In genomic region chr7:572668-573495, GRCh38 we compare ENCODE assay signal across 21 cellular contexts. TPM values are rescaled to one million over a fixed set of nuclear protein-coding genes. Genes with fewer than 3 reads are reported as not detected.
DNase-seq lines count a peak whose midpoint lies in the region; ATAC-seq, FAIRE-seq and TF ChIP-seq lines count a peak whose summit lies in the region.
"Had no signal": no experiment of that assay in that cellular context is flagged by ENCODE, and none has a peak within 500 bp of the region (broad histone marks: within the 10 kb centered on the region; RNA-seq: fewer than 3 reads in every experiment).

No MANE protein-coding gene starts in this region.

- H3K9ac ChIP-seq in HepG2 (ENCODE audit: insufficient read depth, low read depth, low read length) (no peak overlapping the region), endodermal cell (ENCODE audit: extremely low read depth, low read length, poor library complexity, severe bottlenecking) (no peak overlapping the region), kidney (ENCODE audit: low read length in 2 of 2) (no peak overlapping the region)

- TF ChIP-seq RAD21 in HepG2 (CRISPR knock-in tag; IDR thresholded peaks at IDR 0.05) = no peak

- FAIRE-seq in HepG2 (lab: Jason Lieb, UNC) (no peak), kidney (lab: Jason Lieb, UNC) (no peak)
- FAIRE-seq: A204.1, GM12878, GM18507, HTR-8/SVneo had no signal

- no peaks in the 10 kb centered on the region for H3K4me1 ChIP-seq in HepG2 (ENCODE audit: insufficient read depth, low read length)
- no peaks in the 10 kb centered on the region for H3K4me1 ChIP-seq in right lobe of liver
- H3K4me1 ChIP-seq in endodermal cell (ENCODE audit: control insufficient read depth, insufficient read depth, low read length) = no peaks in the 10 kb centered on the region
- H3K4me1 ChIP-seq in kidney (ENCODE audit: control insufficient read depth in 1 of 2, insufficient read depth in 1 of 2, low read depth in 1 of 2, low read length in 2 of 2) = no peaks in the 10 kb centered on the region

- H3K4me3 Mint-ChIP-seq in endodermal cell (no peak overlapping the region), type B pancreatic cell (peak overlapping the region; percentile 28)
- H3K4me3 Mint-ChIP-seq: CD14-positive monocyte had no signal

- H3K27ac ChIP-seq in HepG2 (ENCODE audit: extremely low read length, insufficient read depth, low read length) (no peak overlapping the region), right lobe of liver (no peak overlapping the region), endodermal cell (ENCODE audit: low read depth, low read length) (peak overlapping the region; percentile 38), kidney (ENCODE audit: low read depth in 2 of 2, low read length in 2 of 2) (no peak overlapping the region)

- POLR2A ChIA-PET in HepG2 (lab: Yijun Ruan, JAX) = no interaction called here

- H3K36me3 Mint-ChIP-seq in endodermal cell (ENCODE audit: low read depth) (peaks cover 27% of the 10 kb centered on the region), type B pancreatic cell (no peaks in the 10 kb centered on the region)
- H3K36me3 Mint-ChIP-seq: CD14-positive monocyte had no signal

- CTCF ChIA-PET in HepG2 (lab: Yijun Ruan, JAX; ENCODE audit: low intra/inter-chr PET ratio, low total read pairs) = no interaction called here

- TF ChIP-seq CTCF in HepG2 (CRISPR knock-in tag; IDR thresholded peaks at IDR 0.05) (no peak), right lobe of liver (IDR thresholded peaks at IDR 0.05) (no peak), endodermal cell (conservative IDR thresholded peaks at IDR 0.05) (no peak), kidney (IDR thresholded peaks at IDR 0.05; ENCODE audit: borderline replicate concordance, extremely low read depth, insufficient read depth) (no peak), type B pancreatic cell (conservative IDR thresholded peaks at IDR 0.05) (no peak)

- H3K9me3 ChIP-seq in HepG2 (ENCODE audit: low read length) (no peaks in the 10 kb centered on the region), right lobe of liver (no peaks in the 10 kb centered on the region), endodermal cell (ENCODE audit: control insufficient read depth, low read length) (no peaks in the 10 kb centered on the region), kidney (ENCODE audit: control insufficient read depth in 1 of 2, low read length in 2 of 2) (no peaks in the 10 kb centered on the region)

- WGBS in HepG2 (ENCODE audit: low lambda C conversion rate) = 95% methylated on average over 31 of the region's 48 CpGs
- 94% methylated on average over 15 of the region's 48 CpGs for WGBS in right lobe of liver (ENCODE audit: insufficient coverage, low coverage, low lambda C conversion rate, missing lambda C conversion rate)
- WGBS in endodermal cell (ENCODE audit: insufficient coverage in 1 of 2, insufficient read length in 1 of 2), 2 experiments = 74 to 84% methylated on average over 42 to 48 of the region's 48 CpGs

- BruUV-seq in HepG2 (replicated peaks; lab: Mats Ljungman, UMichigan) = no TSS peak

- TF ChIP-seq POLR2A in HepG2 (IDR thresholded peaks at IDR 0.05; ENCODE audit: insufficient read depth in 1 of 2, low read depth in 2 of 2, low read length in 2 of 2) = no peak
- TF ChIP-seq POLR2A in right lobe of liver (IDR thresholded peaks at IDR 0.05) = no peak

- H3K4me1 Mint-ChIP-seq in endodermal cell (no peaks in the 10 kb centered on the region), type B pancreatic cell (ENCODE audit: unreplicated experiment) (peaks cover 8% of the 10 kb centered on the region)
- H3K4me1 Mint-ChIP-seq: CD14-positive monocyte had no signal

- H3K4me2 ChIP-seq in HepG2 (ENCODE audit: low read depth, low read length) = no peak overlapping the region

- peaks cover 0 to 1% of the 10 kb centered on the region in 2 experiments; a peak in 1 of 5 replicates for H3K36me3 ChIP-seq in HepG2 (replicated peaks in 1 of 2; ENCODE audit: control insufficient read depth in 1 of 2, insufficient read depth in 2 of 2, low read length in 2 of 2)
- no peaks in the 10 kb centered on the region for H3K36me3 ChIP-seq in right lobe of liver
- no peaks in the 10 kb centered on the region for H3K36me3 ChIP-seq in endodermal cell (ENCODE audit: control insufficient read depth, insufficient read depth, low read length)
- no peaks in the 10 kb centered on the region for H3K36me3 ChIP-seq in kidney (ENCODE audit: control insufficient read depth in 1 of 2, insufficient read depth in 2 of 2, low read length in 2 of 2)

- intact Hi-C loops in HepG2 (cut with micrococcal nuclease; ENCODE audit: unreplicated experiment) = no loop called here
- intact Hi-C loops in right lobe of liver (cut with DNase I) = no loop called here
- intact Hi-C loops in kidney (cut with DNase I) = no loop called here

- H3K79me2 ChIP-seq in HepG2 (ENCODE audit: insufficient read depth, low read length) = no peaks in the 10 kb centered on the region

- H3K4me3 ChIP-seq in HepG2 (replicated peaks in 1 of 3; ENCODE audit: insufficient read depth in 1 of 3, low read depth in 2 of 3, low read length in 3 of 3) = no peak overlapping the region
- H3K4me3 ChIP-seq in right lobe of liver = no peak overlapping the region
- H3K4me3 ChIP-seq in endodermal cell (ENCODE audit: low read length) = no peak overlapping the region
- no peak overlapping the region for H3K4me3 ChIP-seq in kidney (ENCODE audit: low read length in 2 of 2)
- H3K4me3 ChIP-seq: GM12878 had no signal

- no peaks in the 10 kb centered on the region for H3K27me3 ChIP-seq in HepG2 (ENCODE audit: control insufficient read depth in 1 of 2, insufficient read depth in 2 of 2, low read length in 2 of 2)
- no peaks in the 10 kb centered on the region for H3K27me3 ChIP-seq in right lobe of liver
- no peaks in the 10 kb centered on the region for H3K27me3 ChIP-seq in endodermal cell (ENCODE audit: control insufficient read depth, insufficient read depth, low read length, poor library complexity, severe bottlenecking)

- DNase-seq in HepG2 (ENCODE audit: low spot score) (no peak), right lobe of liver (no peak), endodermal cell (no peak), kidney (peak; percentile 65), type B pancreatic cell (ENCODE audit: extremely low spot score, unreplicated experiment) (no peak), HPDE6-E6E7 (ENCODE audit: extremely low spot score) (no peak)
- DNase-seq in stimulated activated CD4-positive, alpha-beta T cell treated with anti-CD3 and anti-CD28 coated beads, Interleukin-4, amount 100 ng/mL, for 24 hours = no peak
- DNase-seq: COR-L47, DMS53, KBM-7, NCI-H146, NCI-H446, NCI-H82, SHP77 had no signal

- in situ Hi-C loops in HepG2 (cut with HindIII; ENCODE audit: extremely low pct_ligation_motif_present, low pct_unique_long_range_greater_than_20kb) = no loop called here

- H4K20me1 ChIP-seq in HepG2 (ENCODE audit: insufficient read depth, low read length) = no peaks in the 10 kb centered on the region

- TF ChIP-seq EP300 in HepG2 (IDR thresholded peaks at IDR 0.05; ENCODE audit: low read depth in 2 of 2, low read length in 2 of 2) (no peak), HepG2 (CRISPR knock-in tag; IDR thresholded peaks at IDR 0.05; ENCODE audit: borderline replicate concordance) (no peak)

- H2AFZ ChIP-seq in HepG2 (ENCODE audit: low read length) = no peak overlapping the region

- H3K9me3 Mint-ChIP-seq in endodermal cell = no peaks in the 10 kb centered on the region
- H3K9me3 Mint-ChIP-seq in type B pancreatic cell = no peaks in the 10 kb centered on the region

- no peaks in the 10 kb centered on the region for H3K27me3 Mint-ChIP-seq in endodermal cell (ENCODE audit: insufficient read depth)
- H3K27me3 Mint-ChIP-seq in type B pancreatic cell = no peaks in the 10 kb centered on the region

- ATAC-seq in HepG2 (no peak), right lobe of liver (no peak), HG02852 (IDR thresholded peaks at IDR 0.05; ENCODE audit: unreplicated experiment) (no peak)
- ATAC-seq: GM12878, Panc1 had no signal

- no peak overlapping the region for H3K27ac Mint-ChIP-seq in endodermal cell
- H3K27ac Mint-ChIP-seq in type B pancreatic cell = no peak overlapping the region
- H3K27ac Mint-ChIP-seq: CD14-positive monocyte had no signal

TF ChIP-seq in HepG2, 621 proteins besides CTCF, POLR2A, EP300 and RAD21:
- no peak for TF ChIP-seq U2AF1 (optimal IDR thresholded peaks at IDR 0.05; ENCODE audit: low read depth, low read length)
- TF ChIP-seq MIER3 (CRISPR knock-in tag; IDR thresholded peaks at IDR 0.05; ENCODE audit: borderline replicate concordance) = no peak
- peak; percentile 8 for TF ChIP-seq AGO2 (optimal IDR thresholded peaks at IDR 0.05; ENCODE audit: low read depth, low read length)
- no peak for TF ChIP-seq ZNF331 (CRISPR knock-in tag; IDR thresholded peaks at IDR 0.05)
TF ChIP-seq in HepG2: peak in this region for 1.

RNA-seq across cellular contexts. Expression of gene PDGFA, which starts 53.2 kb away (rescaled TPM):
- total RNA-seq in HepG2 (2016; rRNA removed; fragmentation: Illumina TruSeq; extraction: Trizol) (0.80 and 1.5 TPM in 2 replicates), right lobe of liver (10 to 100 TPM in 3 of 6 experiments, 1 to 10 TPM in 3; 2.3 to 20.9 (median 8.4) TPM), endodermal cell (10 to 100 TPM; 11.9 to 24.1 TPM), kidney (53.0 TPM), type B pancreatic cell (ENCODE audit: low replicate concordance) (28.1 and 49.7 TPM in 2 replicates)
- 1.1 and 1.6 TPM in 2 replicates for total RNA-seq in HepG2 (2016; cell fraction: cytosol; rRNA removed; fragmentation: Illumina TruSeq; extraction: Trizol; ENCODE audit: low read depth)
- 1.0 and 1.8 TPM in 2 replicates for total RNA-seq in HepG2 (2016; cell fraction: insoluble cytoplasmic fraction; rRNA removed; fragmentation: Illumina TruSeq; extraction: Trizol)
- 2.6 and 3.0 TPM in 2 replicates for total RNA-seq in HepG2 (2016; cell fraction: membrane; rRNA removed; fragmentation: Illumina TruSeq; extraction: Trizol)
- total RNA-seq in HepG2 (2016; cell fraction: nucleus; rRNA removed; fragmentation: Illumina TruSeq; extraction: Trizol) = 1.3 and 1.4 TPM in 2 replicates
- polyA plus RNA-seq in HepG2 (2011; rRNA removed) (2.4 and 3.4 TPM in 2 replicates), kidney (ENCODE audit: insufficient read depth, low read depth, low replicate concordance) (14.1 TPM)
- polyA plus RNA-seq in HepG2 (2011; cell fraction: cytosol; rRNA removed) = 1.2 and 2.1 TPM in 2 replicates
- polyA plus RNA-seq in HepG2 (2011; cell fraction: nucleus; rRNA removed) = 2.9 and 5.0 TPM in 2 replicates
- 1.2 and 1.3 TPM in 2 replicates for polyA plus RNA-seq in HepG2 (2012)
- polyA plus RNA-seq in HepG2 (2016; cell fraction: cytosol; fragmentation: Illumina TruSeq; extraction: Trizol; ENCODE audit: low read depth) = 0.57 and 0.60 TPM in 2 replicates
- polyA plus RNA-seq in HepG2 (2016; cell fraction: insoluble cytoplasmic fraction; fragmentation: Illumina TruSeq; extraction: Trizol; ENCODE audit: low read depth) = 0.93 and 1.1 TPM in 2 replicates
- 1.1 TPM in 2 replicates for polyA plus RNA-seq in HepG2 (2016; cell fraction: membrane; fragmentation: Illumina TruSeq; extraction: Trizol; ENCODE audit: low read depth)
- polyA plus RNA-seq in HepG2 (2016; cell fraction: nucleus; fragmentation: Illumina TruSeq; extraction: Trizol; ENCODE audit: insufficient read depth, low read depth) = 1.9 TPM in 2 replicates
- polyA minus RNA-seq in HepG2 (2011; rRNA and poly(A)+ RNA removed; ENCODE audit: low replicate concordance) = 14.6 and 20.5 TPM in 2 replicates
- 4.8 and 15.5 TPM in 2 replicates for polyA minus RNA-seq in HepG2 (2011; cell fraction: cytosol; rRNA and poly(A)+ RNA removed)
- 2.3 and 2.4 TPM in 2 replicates for polyA minus RNA-seq in HepG2 (2011; cell fraction: nucleus; rRNA and poly(A)+ RNA removed)
- polyA plus RNA-seq in endodermal cell (2013, experiment 1 of 2) = 7.7 TPM
- polyA plus RNA-seq in endodermal cell (2013, experiment 2 of 2) = 5.3 TPM
